Comparison of ENCODE assay signal across 20 cellular contexts in the genomic region with DNA sequence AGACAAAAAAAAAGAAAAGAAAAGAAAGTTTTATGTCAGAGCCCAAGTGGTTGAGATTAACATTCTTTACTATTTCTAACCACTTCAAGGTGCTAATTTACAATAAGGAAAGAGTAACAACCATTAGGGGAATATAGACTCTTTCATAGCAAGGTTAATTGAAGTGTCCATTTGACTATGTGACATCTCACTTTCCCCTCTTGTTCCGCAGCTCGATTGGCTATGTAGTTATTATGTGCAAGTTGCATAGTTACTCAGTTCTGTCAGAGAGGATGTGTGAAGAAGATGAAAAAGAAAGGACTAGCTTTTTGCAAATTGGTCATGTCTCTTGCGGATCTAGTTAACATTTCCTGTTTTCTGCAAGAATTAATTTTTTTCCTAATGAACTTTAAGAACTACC.
DNase-seq lines count a peak whose midpoint lies in the region; ATAC-seq, FAIRE-seq and TF ChIP-seq lines count a peak whose summit lies in the region.
"Had no signal": no experiment of that assay in that cellular context is flagged by ENCODE, and none has a peak within 500 bp of the region (broad histone marks: within the 10 kb centered on the region; RNA-seq: fewer than 3 reads in every experiment).

No MANE protein-coding gene starts in this region.

- no peaks in the 10 kb centered on the region for H3K36me3 Mint-ChIP-seq in endodermal cell (ENCODE audit: low read depth)
- H3K36me3 Mint-ChIP-seq: CD8-positive, alpha-beta T cell had no signal

- DNase-seq in GM12878 (ENCODE audit: low read depth, low spot score) (no peak), endodermal cell (no peak)
- DNase-seq: AML-193; Caco-2; Calu3; CD4-positive, alpha-beta T cell; CD8-positive, alpha-beta T cell; DMS79 treated with DMSO at 0.1 percent for 48 hours; GF-D8 had no signal

- no peak for TF ChIP-seq CTCF in GM12878 (IDR thresholded peaks at IDR 0.05 in 2 of 3, conservative IDR thresholded peaks at IDR 0.05 in 1 of 3; ENCODE audit: control insufficient read depth in 2 of 3, extremely low read depth in 1 of 3, insufficient read depth in 1 of 3, low read depth in 3 of 3, low read length in 3 of 3)
- no peak for TF ChIP-seq CTCF in endodermal cell (conservative IDR thresholded peaks at IDR 0.05)

- no peak overlapping the region for H3K9ac ChIP-seq in GM12878 (ENCODE audit: control insufficient read depth, insufficient read depth, low read length)
- no peak overlapping the region for H3K9ac ChIP-seq in endodermal cell (ENCODE audit: extremely low read depth, low read length, poor library complexity, severe bottlenecking)
- H3K9ac ChIP-seq: BLaER1 treated with 17β-estradiol and CSF1 and Interleukin-3, amounts not matched to agents 10 nM and 100 nM had no signal

- H3K4me1 ChIP-seq in GM12878 (ENCODE audit: control insufficient read depth, insufficient read depth, low read length) (no peaks in the 10 kb centered on the region; the same call in 1 of the 2 replicates), endodermal cell (ENCODE audit: control insufficient read depth, insufficient read depth, low read length) (no peaks in the 10 kb centered on the region)
- H3K4me1 ChIP-seq: A549; BLaER1 treated with 17β-estradiol and CSF1 and Interleukin-3, amounts not matched to agents 10 nM and 100 nM; Caco-2 had no signal

- in situ Hi-C loops in GM12878 (cut with MboI), result no loop called here

- H3K4me3 ChIP-seq in GM12878 (no peak overlapping the region), endodermal cell (ENCODE audit: low read length) (no peak overlapping the region)
- H3K4me3 ChIP-seq: A549; BLaER1 treated with 17β-estradiol and CSF1 and Interleukin-3, amounts not matched to agents 10 nM and 100 nM had no signal

- H3K27me3 Mint-ChIP-seq in endodermal cell (ENCODE audit: insufficient read depth), result no peaks in the 10 kb centered on the region
- H3K27me3 Mint-ChIP-seq: B cell; CD4-positive, alpha-beta T cell had no signal

- WGBS in GM12878 (ENCODE audit: insufficient coverage, insufficient replicate concordance, low lambda C conversion rate, missing lambda C conversion rate), result 37% methylated on average over 3 of the region's 3 CpGs
- 100% methylated on average over 3 of the region's 3 CpGs; no CpG with 5 or more reads in 1 of the 2 experiments for WGBS in endodermal cell (ENCODE audit: insufficient coverage in 1 of 2, insufficient read length in 1 of 2), 2 experiments

- SMC1A ChIA-PET in GM12878 (lab: Charles Lee; ENCODE audit: uncharacterized antibody, unreplicated experiment), result no interaction called here

- POLR2A ChIA-PET in GM12878 (lab: Charles Lee), result no interaction called here

- H3K4me2 ChIP-seq in GM12878 (ENCODE audit: control insufficient read depth, insufficient read depth), result no peak overlapping the region
- H3K4me2 ChIP-seq: A549; BLaER1 treated with 17β-estradiol and CSF1 and Interleukin-3, amounts not matched to agents 10 nM and 100 nM had no signal

- H3K4me3 Mint-ChIP-seq in endodermal cell, result no peak overlapping the region
- H3K4me3 Mint-ChIP-seq: B cell; CD4-positive, alpha-beta T cell; CD8-positive, alpha-beta T cell had no signal

- H3K36me3 ChIP-seq in GM12878 (ENCODE audit: control insufficient read depth in 2 of 2, insufficient read depth in 2 of 2, low read length in 1 of 2) (no peaks in the 10 kb centered on the region), endodermal cell (ENCODE audit: control insufficient read depth, insufficient read depth, low read length) (no peaks in the 10 kb centered on the region)
- H3K36me3 ChIP-seq: BLaER1 treated with 17β-estradiol and CSF1 and Interleukin-3, amounts not matched to agents 10 nM and 100 nM had no signal

- BruUV-seq in GM12878 (replicated peaks; lab: Mats Ljungman, UMichigan), result no TSS peak

- H3K27ac Mint-ChIP-seq in endodermal cell, result no peak overlapping the region
- H3K27ac Mint-ChIP-seq: B cell; CD4-positive, alpha-beta T cell; CD8-positive, alpha-beta T cell had no signal

- CTCF ChIA-PET in GM12878 (lab: Yijun Ruan, JAX), result no interaction called here

- no peaks in the 10 kb centered on the region for H3K9me3 Mint-ChIP-seq in endodermal cell
- H3K9me3 Mint-ChIP-seq: CD8-positive, alpha-beta T cell had no signal

- H3K79me2 ChIP-seq in GM12878 (ENCODE audit: control insufficient read depth, insufficient read depth, low read length), result no peaks in the 10 kb centered on the region

- no peaks in the 10 kb centered on the region for H4K20me1 ChIP-seq in GM12878 (ENCODE audit: control insufficient read depth, insufficient read depth)
- H4K20me1 ChIP-seq: BLaER1 treated with 17β-estradiol and CSF1 and Interleukin-3, amounts not matched to agents 10 nM and 100 nM had no signal

- H3K27ac ChIP-seq in GM12878 (ENCODE audit: control insufficient read depth, insufficient read depth), result no peak overlapping the region
- no peak overlapping the region for H3K27ac ChIP-seq in endodermal cell (ENCODE audit: low read depth, low read length)
- H3K27ac ChIP-seq: 22Rv1; A549; BLaER1 treated with 17β-estradiol and CSF1 and Interleukin-3, amounts not matched to agents 10 nM and 100 nM; C4-2B had no signal

- H3K4me1 Mint-ChIP-seq in endodermal cell, result peaks cover 12% of the 10 kb centered on the region

- intact Hi-C loops in GM12878 (cut with micrococcal nuclease; ENCODE audit: unreplicated experiment), result no loop called here

- TF ChIP-seq POLR2A in GM12878 (IDR thresholded peaks at IDR 0.05; ENCODE audit: low read depth, low read length), result no peak

- H2AFZ ChIP-seq in GM12878 (ENCODE audit: control insufficient read depth, low read depth, low read length), result no peak overlapping the region

- H3K9me3 ChIP-seq in GM12878 (replicated peaks; ENCODE audit: control insufficient read depth, insufficient read depth, low read length) (no peaks in the 10 kb centered on the region), endodermal cell (ENCODE audit: control insufficient read depth, low read length) (no peaks in the 10 kb centered on the region)
- H3K9me3 ChIP-seq: A549; BLaER1 treated with 17β-estradiol and CSF1 and Interleukin-3, amounts not matched to agents 10 nM and 100 nM; Caco-2 had no signal

- H3K27me3 ChIP-seq in GM12878 (replicated peaks in 1 of 2; ENCODE audit: control insufficient read depth in 2 of 2, insufficient read depth in 2 of 2, low read length in 1 of 2) (no peaks in the 10 kb centered on the region), endodermal cell (ENCODE audit: control insufficient read depth, insufficient read depth, low read length, poor library complexity, severe bottlenecking) (no peaks in the 10 kb centered on the region)
- H3K27me3 ChIP-seq: BLaER1 treated with 17β-estradiol and CSF1 and Interleukin-3, amounts not matched to agents 10 nM and 100 nM had no signal

- TF ChIP-seq EP300 in GM12878 (IDR thresholded peaks at IDR 0.05; ENCODE audit: borderline replicate concordance in 1 of 2, control insufficient read depth in 1 of 2, low read depth in 2 of 2, low read length in 2 of 2), result no peak

- FAIRE-seq in GM12878 (lab: Jason Lieb, UNC), result no peak
- FAIRE-seq: A549, D721Med, G401.6, GM12892 had no signal

- no peak for TF ChIP-seq RAD21 in GM12878 (IDR thresholded peaks at IDR 0.05; ENCODE audit: insufficient read depth, low read depth, low read length)

- RAD21 ChIA-PET in GM12878 (lab: Charles Lee; ENCODE audit: unreplicated experiment), result no interaction called here

- peak; percentile 44 for ATAC-seq in GM18502 (IDR thresholded peaks at IDR 0.05; ENCODE audit: poor library complexity, unreplicated experiment)
- ATAC-seq in GM18867 (IDR thresholded peaks at IDR 0.05; ENCODE audit: unreplicated experiment), result peak; percentile 87
- peak; percentile 26; the same call in 1 of the 3 replicates for ATAC-seq in GM12878
- no peak for ATAC-seq in HG02588 (IDR thresholded peaks at IDR 0.05; ENCODE audit: unreplicated experiment)
- ATAC-seq: A549; CD8-positive, alpha-beta T cell had no signal

TF ChIP-seq in GM12878, 131 proteins besides CTCF, POLR2A, EP300 and RAD21 (continues in another document):
- TF ChIP-seq RBBP5 (conservative IDR thresholded peaks at IDR 0.05) (no peak), RCOR1 (conservative IDR thresholded peaks at IDR 0.05; ENCODE audit: low read depth, low read length) (no peak), MEF2B (IDR thresholded peaks at IDR 0.05; ENCODE audit: partially characterized antibody, poor library complexity, severe bottlenecking) (no peak), ZNF687 (IDR thresholded peaks at IDR 0.05) (no peak), PML (IDR thresholded peaks at IDR 0.05; ENCODE audit: low read length) (no peak), TCF3 (IDR thresholded peaks at IDR 0.05; ENCODE audit: borderline replicate concordance, insufficient read depth, low read depth, low read length) (no peak), FOXM1 (IDR thresholded peaks at IDR 0.05; ENCODE audit: low read depth, low read length) (no peak)
